1 cellular context compared by ENCODE assay signal in genomic region chr2:69724540-69725159, GRCh38.
A peak's percentile ranks its signal among the peaks of the same experiment; 100 is the strongest.
TF ChIP-seq lines count a peak whose summit lies in the region.

No MANE protein-coding gene starts in this region.

TF ChIP-seq in K562, 482 proteins besides CTCF, POLR2A, EP300 and RAD21 (continued from another document and continues in another):
- TF ChIP-seq DEAF1 (CRISPR knock-in tag; IDR thresholded peaks at IDR 0.05) (peak; percentile 91), HLTF (IDR thresholded peaks at IDR 0.05) (no peak), POU5F1 (IDR thresholded peaks at IDR 0.05; ENCODE audit: borderline replicate concordance, low read depth, low read length, partially characterized antibody) (no peak), TBL1XR1 (IDR thresholded peaks at IDR 0.05; ENCODE audit: low read length in 2 of 2) (no peak), KLF13 (tag; IDR thresholded peaks at IDR 0.05; ENCODE audit: borderline replicate concordance, low read depth) (no peak), ZNF717 (CRISPR knock-in tag; IDR thresholded peaks at IDR 0.05) (no peak), HDAC6 (IDR thresholded peaks at IDR 0.05; ENCODE audit: low read depth, low read length) (no peak), ELF1 (tag; IDR thresholded peaks at IDR 0.05) (no peak), ZMIZ1 (IDR thresholded peaks at IDR 0.05; ENCODE audit: low read depth in 2 of 2, low read length in 2 of 2) (no peak), MXI1 (IDR thresholded peaks at IDR 0.05; ENCODE audit: low read depth, low read length) (no peak), ARNT (IDR thresholded peaks at IDR 0.05) (peak in 1 of 2 experiments; percentile 72; a peak in 1 of 4 replicates), CAMTA2 (CRISPR knock-in tag; conservative IDR thresholded peaks at IDR 0.05) (no peak), HSF4 (CRISPR knock-in tag; IDR thresholded peaks at IDR 0.05; ENCODE audit: borderline replicate concordance) (no peak), KDM1A (IDR thresholded peaks at IDR 0.05) (no peak), SMAD3 (CRISPR knock-in tag; conservative IDR thresholded peaks at IDR 0.05) (no peak), MED1 (CRISPR knock-in tag; IDR thresholded peaks at IDR 0.05; ENCODE audit: borderline replicate concordance) (no peak), FIP1L1 (IDR thresholded peaks at IDR 0.05; ENCODE audit: low read depth, low read length, poor library complexity, severe bottlenecking) (no peak), ZNF79 (CRISPR knock-in tag; IDR thresholded peaks at IDR 0.05; ENCODE audit: low read depth) (no peak), DDX20 (tag; IDR thresholded peaks at IDR 0.05; ENCODE audit: low read depth) (no peak), MYC (IDR thresholded peaks at IDR 0.05; ENCODE audit: low read depth, low read length) (peak; percentile 71), MYC (CRISPR knock-in tag; IDR thresholded peaks at IDR 0.05; ENCODE audit: borderline replicate concordance, low read depth) (no peak), SMAD4 (CRISPR knock-in tag; conservative IDR thresholded peaks at IDR 0.05) (no peak), ZNF766 (CRISPR knock-in tag; conservative IDR thresholded peaks at IDR 0.05) (no peak), ZNF165 (CRISPR knock-in tag; IDR thresholded peaks at IDR 0.05; ENCODE audit: borderline replicate concordance) (no peak), POLR2G (IDR thresholded peaks at IDR 0.05; ENCODE audit: low read depth, low read length) (no peak), THRAP3 (IDR thresholded peaks at IDR 0.05; ENCODE audit: borderline replicate concordance) (no peak), PHF20 (IDR thresholded peaks at IDR 0.05; ENCODE audit: partially characterized antibody) (no peak), PURB (CRISPR knock-in tag; IDR thresholded peaks at IDR 0.05; ENCODE audit: low read depth) (no peak), ZNF280A (IDR thresholded peaks at IDR 0.05; ENCODE audit: low read depth, partially characterized antibody) (no peak), PCBP2 (IDR thresholded peaks at IDR 0.05; ENCODE audit: low read depth, low read length, poor library complexity, severe bottlenecking) (no peak), XRCC4 (IDR thresholded peaks at IDR 0.05; ENCODE audit: extremely low read depth, insufficient read depth, insufficient read length) (no peak), STAG1 (CRISPR knock-in tag; IDR thresholded peaks at IDR 0.05; ENCODE audit: borderline replicate concordance) (peak; percentile 93), ZNF507 (tag; conservative IDR thresholded peaks at IDR 0.05) (no peak), MAFG (tag; conservative IDR thresholded peaks at IDR 0.05) (peak; percentile 40), SREBF2 (CRISPR knock-in tag; IDR thresholded peaks at IDR 0.05) (no peak), MLX (CRISPR knock-in tag; conservative IDR thresholded peaks at IDR 0.05) (no peak), ZNF644 (tag; IDR thresholded peaks at IDR 0.05; ENCODE audit: low read depth) (no peak), PKNOX1 (IDR thresholded peaks at IDR 0.05) (no peak), ZNF830 (CRISPR knock-in tag; IDR thresholded peaks at IDR 0.05) (no peak), ZNF561 (CRISPR knock-in tag; conservative IDR thresholded peaks at IDR 0.05) (no peak), ZNF197 (CRISPR knock-in tag; IDR thresholded peaks at IDR 0.05; ENCODE audit: low read depth) (no peak), TCF7L2 (IDR thresholded peaks at IDR 0.05; ENCODE audit: low read depth, low read length) (no peak), ELF2 (CRISPR knock-in tag; IDR thresholded peaks at IDR 0.05) (no peak), NCOA6 (IDR thresholded peaks at IDR 0.05) (no peak), ZNF23 (CRISPR knock-in tag; IDR thresholded peaks at IDR 0.05) (no peak), NEUROD1 (IDR thresholded peaks at IDR 0.05; ENCODE audit: borderline replicate concordance, low read depth, low read length, partially characterized antibody) (peak; percentile 23), CREM (IDR thresholded peaks at IDR 0.05; ENCODE audit: low read depth) (0 out of 2 replicates have a peak, but pooled peaks have one; percentile 7), MGA (IDR thresholded peaks at IDR 0.05) (no peak)
